18 cellular contexts compared by ENCODE assay signal in the genomic region with DNA sequence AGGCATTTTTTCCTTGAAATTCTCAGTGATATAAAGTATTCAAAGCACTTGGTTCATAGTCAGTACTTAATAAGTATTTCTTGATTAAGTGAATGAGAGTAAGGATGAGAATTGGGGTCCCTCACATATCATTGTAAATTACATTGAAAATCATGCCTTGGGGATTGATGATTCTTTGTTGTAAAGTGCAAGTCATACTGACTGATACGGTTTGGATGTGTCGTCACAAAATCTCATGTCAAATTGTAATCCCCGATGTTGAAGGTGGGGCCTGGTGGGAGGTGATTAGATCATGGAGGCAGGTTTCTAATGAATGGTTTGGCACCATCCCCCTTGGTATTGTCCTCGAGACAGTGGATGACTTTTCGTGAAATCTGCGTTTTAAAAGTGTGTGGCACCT.
"Had no signal": no experiment of that assay in that cellular context is flagged by ENCODE, and none has a peak within 500 bp of the region (broad histone marks: within the 10 kb centered on the region; RNA-seq: fewer than 3 reads in every experiment).

No MANE protein-coding gene starts in this region.

- H3K36me3 ChIP-seq: esophagus squamous epithelium, gastrocnemius medialis, heart right ventricle, left lung, lower lobe of right lung had no signal

- H3K4me3 Mint-ChIP-seq: dendritic cell treated with granulocyte-macrophage colony-stimulating factor and Interleukin-4, amounts not matched to agents 40 ng/mL and 50 ng/mL, for 4 days; effector memory CD8-positive, alpha-beta T cell; endodermal cell; mesothelial cell of epicardium; naive B cell; naive thymus-derived CD8-positive, alpha-beta T cell had no signal

- H3K4me1 ChIP-seq: esophagus squamous epithelium, gastrocnemius medialis, heart right ventricle, left lung, lower lobe of right lung had no signal

- H3K27ac Mint-ChIP-seq: dendritic cell treated with granulocyte-macrophage colony-stimulating factor and Interleukin-4, amounts not matched to agents 40 ng/mL and 50 ng/mL, for 4 days; effector memory CD8-positive, alpha-beta T cell; endodermal cell; mesothelial cell of epicardium; naive thymus-derived CD8-positive, alpha-beta T cell had no signal

- H3K36me3 Mint-ChIP-seq: naive B cell; naive thymus-derived CD8-positive, alpha-beta T cell had no signal

- ATAC-seq: effector memory CD8-positive, alpha-beta T cell; gastrocnemius medialis; left cardiac atrium had no signal

- H3K4me1 Mint-ChIP-seq: mesothelial cell of epicardium; naive B cell; naive thymus-derived CD8-positive, alpha-beta T cell had no signal

- H3K9me3 Mint-ChIP-seq: dendritic cell treated with granulocyte-macrophage colony-stimulating factor and Interleukin-4, amounts not matched to agents 40 ng/mL and 50 ng/mL, for 4 days had no signal

- H3K27ac ChIP-seq: epithelial cell of prostate, esophagus squamous epithelium, gastrocnemius medialis, heart right ventricle, left lung, lower lobe of right lung had no signal

- DNase-seq: cortex of kidney; effector CD8-positive, alpha-beta T cell; esophagus squamous epithelium; foreskin melanocyte; gastrocnemius medialis; left cardiac atrium; left lung; left ventricle myocardium superior; lower lobe of right lung; naive B cell had no signal

- H3K27me3 ChIP-seq: esophagus squamous epithelium, gastrocnemius medialis, left lung had no signal

- H3K9me3 ChIP-seq: esophagus squamous epithelium, lower lobe of right lung, mucosa of descending colon had no signal

- H3K4me3 ChIP-seq: esophagus squamous epithelium, gastrocnemius medialis, heart right ventricle, left lung, lower lobe of right lung, mucosa of descending colon had no signal
